ENCODE assay signal across 1 cellular context in the genomic region with DNA sequence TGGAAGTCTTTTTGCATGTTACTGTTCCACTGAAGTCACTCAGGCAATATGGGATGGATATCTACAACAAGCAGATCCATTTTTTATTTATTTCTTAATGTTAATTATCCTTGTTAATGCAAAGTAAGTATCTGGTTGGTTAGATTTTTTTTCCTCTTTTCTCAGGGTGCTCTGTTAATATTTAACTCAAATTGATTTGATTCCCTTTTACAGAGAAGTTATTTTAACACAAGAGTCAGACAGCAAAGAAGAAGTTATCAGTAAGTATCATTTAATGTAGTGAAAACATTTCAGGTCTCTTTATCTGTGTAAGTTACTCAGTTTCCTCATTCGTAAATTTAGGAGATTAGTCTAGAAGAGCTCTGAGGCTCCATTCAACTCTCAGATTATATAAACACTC.
TF ChIP-seq lines count a peak whose summit lies in the region.

No MANE protein-coding gene starts in this region.

TF ChIP-seq in HepG2, 621 proteins besides CTCF, POLR2A, EP300 and RAD21:
- TF ChIP-seq TAF1 (CRISPR knock-in tag; IDR thresholded peaks at IDR 0.05) (no peak), ETV6 (CRISPR knock-in tag; conservative IDR thresholded peaks at IDR 0.05) (no peak), ZFP62 (CRISPR knock-in tag; IDR thresholded peaks at IDR 0.05) (no peak), POLR2G (IDR thresholded peaks at IDR 0.05; ENCODE audit: low read depth, low read length) (no peak), ZMYM4 (CRISPR knock-in tag; IDR thresholded peaks at IDR 0.05) (no peak), NPAS2 (CRISPR knock-in tag; IDR thresholded peaks at IDR 0.05; ENCODE audit: borderline replicate concordance) (no peak), SP4 (CRISPR knock-in tag; IDR thresholded peaks at IDR 0.05) (no peak), ZNF644 (CRISPR knock-in tag; IDR thresholded peaks at IDR 0.05; ENCODE audit: low read depth) (no peak), ZSCAN31 (CRISPR knock-in tag; IDR thresholded peaks at IDR 0.05; ENCODE audit: low read depth) (no peak)
